ENCODE assay signal across 13 cellular contexts in the genomic region with DNA sequence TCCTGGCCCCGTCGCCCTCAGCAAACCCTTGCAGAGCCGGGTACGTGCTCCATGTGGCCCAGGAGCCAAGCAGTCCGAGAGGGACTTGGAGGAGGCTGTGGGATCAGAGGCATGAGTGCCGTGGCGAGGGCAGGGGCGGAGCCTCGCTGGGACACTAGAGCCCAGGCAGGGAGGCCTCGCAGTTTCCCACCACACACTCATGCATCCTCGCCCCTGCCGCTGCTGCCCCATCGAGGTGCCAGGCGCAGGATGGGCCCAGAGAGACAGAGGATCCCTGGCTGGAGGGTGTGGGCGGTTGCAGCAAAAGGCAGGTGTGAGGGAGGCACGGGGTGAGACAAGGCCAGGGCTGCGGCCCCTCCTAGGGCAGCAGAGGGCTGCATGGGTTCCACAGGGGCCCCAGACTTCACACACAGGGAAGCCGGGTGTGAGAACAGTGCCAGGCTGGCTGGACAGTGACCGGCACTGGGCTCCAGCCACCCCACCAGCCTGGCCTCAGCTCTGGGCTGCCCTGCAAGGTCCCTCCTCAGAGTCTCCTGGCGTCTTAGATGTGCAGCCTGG. TPM values are rescaled to one million over a fixed set of nuclear protein-coding genes. Genes with fewer than 3 reads are reported as not detected.
DNase-seq lines count a peak whose midpoint lies in the region; ATAC-seq, FAIRE-seq and TF ChIP-seq lines count a peak whose summit lies in the region.
"Had no signal": no experiment of that assay in that cellular context is flagged by ENCODE, and none has a peak within 500 bp of the region (broad histone marks: within the 10 kb centered on the region; RNA-seq: fewer than 3 reads in every experiment).

No MANE protein-coding gene starts in this region.

- H3K9me3 Mint-ChIP-seq in activated T-helper 2 cell treated with anti-CD3 and anti-CD28 coated beads, Interferon-gamma antibody, Interleukin-2, Interleukin-4, amounts not matched to agents 10 μg/mL and 5 μg/mL and 100 μg/mL, durations not matched to agents 14 hours and 24 hours and 36 hours = no peaks in the 10 kb centered on the region
- H3K9me3 Mint-ChIP-seq in activated T-helper 17 cell treated with anti-CD3 and anti-CD28 coated beads, Interleukin-2, amount 50 U/mL, for 72 hours = no peaks in the 10 kb centered on the region
- H3K9me3 Mint-ChIP-seq: CD4-positive, alpha-beta T cell had no signal

- WGBS in GM23248 (ENCODE audit: low coverage in 1 of 2, low lambda C conversion rate in 2 of 2, missing lambda C conversion rate in 2 of 2), 2 experiments = 44 to 47% methylated on average over 18 to 20 of the region's 20 CpGs

- peak overlapping the region; percentile 99 for H3K27ac ChIP-seq in GM23248
- H3K27ac ChIP-seq in angular gyrus (ENCODE audit: low read depth, low read length) = peak overlapping the region; percentile 99
- peak overlapping the region; percentile 93 to 97 for H3K27ac ChIP-seq in kidney (ENCODE audit: low read depth in 2 of 2, low read length in 2 of 2)
- H3K27ac ChIP-seq in skin epidermis = peak overlapping the region in 12 of 21 experiments; percentile 32 to 96 (median 82)
- H3K27ac ChIP-seq: VCaP had no signal

- intact Hi-C loops in kidney (cut with DNase I) = no loop called here
- intact Hi-C loops in activated T-helper 2 cell treated with anti-CD3 and anti-CD28 coated beads, Interferon-gamma antibody, Interleukin-2, Interleukin-4, amounts not matched to agents 10 μg/mL and 5 μg/mL and 100 μg/mL, durations not matched to agents 14 hours and 24 hours and 36 hours (cut with micrococcal nuclease) = no loop called here

- in situ Hi-C loops in GM23248 (cut with MboI) = no loop called here

- peaks cover 93% of the 10 kb centered on the region for H3K79me2 ChIP-seq in GM23248 (ENCODE audit: insufficient read depth)

- H3K9me3 ChIP-seq in GM23248 (ENCODE audit: low read depth) = no peaks in the 10 kb centered on the region
- H3K9me3 ChIP-seq in kidney (ENCODE audit: control insufficient read depth in 1 of 2, low read length in 2 of 2) = no peaks in the 10 kb centered on the region
- H3K9me3 ChIP-seq: ovary had no signal

- ATAC-seq in GM19467 (IDR thresholded peaks at IDR 0.05; ENCODE audit: unreplicated experiment) = no peak
- no peak for ATAC-seq in GM18861 (IDR thresholded peaks at IDR 0.05; ENCODE audit: unreplicated experiment)
- no peak for ATAC-seq in activated T-helper 17 cell treated with anti-CD3 and anti-CD28 coated beads, Interleukin-2, amount 50 U/mL, for 72 hours (replicated peaks)

- FAIRE-seq in kidney (lab: Jason Lieb, UNC) = no peak

- no peak for TF ChIP-seq CTCF in kidney (IDR thresholded peaks at IDR 0.05; ENCODE audit: borderline replicate concordance, extremely low read depth, insufficient read depth)

- no peak for DNase-seq in GM23248
- no peak for DNase-seq in kidney
- no peak for DNase-seq in activated T-helper 2 cell treated with anti-CD3 and anti-CD28 coated beads, Interferon-gamma antibody, Interleukin-2, Interleukin-4, amounts not matched to agents 10 μg/mL and 5 μg/mL and 100 μg/mL, durations not matched to agents 14 hours and 24 hours and 36 hours (ENCODE audit: low spot score)
- DNase-seq: CD4-positive, alpha-beta T cell; NCI-H1930 had no signal

- no peaks in the 10 kb centered on the region for H4K20me1 ChIP-seq in GM23248 (ENCODE audit: insufficient read depth)

- H3K4me1 Mint-ChIP-seq in activated T-helper 2 cell treated with anti-CD3 and anti-CD28 coated beads, Interferon-gamma antibody, Interleukin-2, Interleukin-4, amounts not matched to agents 10 μg/mL and 5 μg/mL and 100 μg/mL, durations not matched to agents 14 hours and 24 hours and 36 hours (ENCODE audit: low read depth) = no peaks in the 10 kb centered on the region
- H3K4me1 Mint-ChIP-seq in activated T-helper 17 cell treated with anti-CD3 and anti-CD28 coated beads, Interleukin-2, amount 50 U/mL, for 72 hours = no peaks in the 10 kb centered on the region

- H3K27me3 Mint-ChIP-seq in activated T-helper 2 cell treated with anti-CD3 and anti-CD28 coated beads, Interferon-gamma antibody, Interleukin-2, Interleukin-4, amounts not matched to agents 10 μg/mL and 5 μg/mL and 100 μg/mL, durations not matched to agents 14 hours and 24 hours and 36 hours (ENCODE audit: low read depth) = peaks cover 17% of the 10 kb centered on the region
- H3K27me3 Mint-ChIP-seq in activated T-helper 17 cell treated with anti-CD3 and anti-CD28 coated beads, Interleukin-2, amount 50 U/mL, for 72 hours = no peaks in the 10 kb centered on the region
- H3K27me3 Mint-ChIP-seq: CD4-positive, alpha-beta T cell had no signal

- H3K9ac ChIP-seq in GM23248 (peak overlapping the region; percentile 98), kidney (ENCODE audit: low read length in 2 of 2) (peak overlapping the region in 1 of 2 donors; percentile 84)

- peak overlapping the region; percentile 56 for H3K4me2 ChIP-seq in GM23248 (ENCODE audit: unreplicated experiment)

- no peak overlapping the region for H3K4me3 Mint-ChIP-seq in activated T-helper 2 cell treated with anti-CD3 and anti-CD28 coated beads, Interferon-gamma antibody, Interleukin-2, Interleukin-4, amounts not matched to agents 10 μg/mL and 5 μg/mL and 100 μg/mL, durations not matched to agents 14 hours and 24 hours and 36 hours (ENCODE audit: low read depth)
- H3K4me3 Mint-ChIP-seq in activated T-helper 17 cell treated with anti-CD3 and anti-CD28 coated beads, Interleukin-2, amount 50 U/mL, for 72 hours = no peak overlapping the region
- H3K4me3 Mint-ChIP-seq: CD4-positive, alpha-beta T cell had no signal

- no peaks in the 10 kb centered on the region for H3K9me2 ChIP-seq in GM23248 (ENCODE audit: insufficient read depth)

- no peak overlapping the region for H2AFZ ChIP-seq in GM23248

- H3K27me3 ChIP-seq in GM23248 (replicated peaks; ENCODE audit: insufficient read depth) = no peaks in the 10 kb centered on the region
- H3K27me3 ChIP-seq: ovary had no signal

- peaks cover 68% of the 10 kb centered on the region for H3K4me1 ChIP-seq in GM23248 (ENCODE audit: insufficient read depth)
- peaks cover 53 to 67% of the 10 kb centered on the region in 2 donors for H3K4me1 ChIP-seq in kidney (ENCODE audit: control insufficient read depth in 1 of 2, insufficient read depth in 1 of 2, low read depth in 1 of 2, low read length in 2 of 2)

- no peaks in the 10 kb centered on the region for H3K36me3 Mint-ChIP-seq in activated T-helper 2 cell treated with anti-CD3 and anti-CD28 coated beads, Interferon-gamma antibody, Interleukin-2, Interleukin-4, amounts not matched to agents 10 μg/mL and 5 μg/mL and 100 μg/mL, durations not matched to agents 14 hours and 24 hours and 36 hours (ENCODE audit: low read depth)
- no peaks in the 10 kb centered on the region for H3K36me3 Mint-ChIP-seq in activated T-helper 17 cell treated with anti-CD3 and anti-CD28 coated beads, Interleukin-2, amount 50 U/mL, for 72 hours (ENCODE audit: low read depth)

- H3K36me3 ChIP-seq in GM23248 (ENCODE audit: low read depth) = no peaks in the 10 kb centered on the region; the same call in 1 of the 2 replicates
- H3K36me3 ChIP-seq in kidney (ENCODE audit: control insufficient read depth in 1 of 2, insufficient read depth in 2 of 2, low read length in 2 of 2) = peaks cover 16 to 33% of the 10 kb centered on the region in 2 donors
- H3K36me3 ChIP-seq: ovary had no signal

- H3K4me3 ChIP-seq in GM23248 = no peak overlapping the region
- no peak overlapping the region for H3K4me3 ChIP-seq in kidney (ENCODE audit: low read length in 2 of 2)
- H3K4me3 ChIP-seq in skin epidermis = no peak overlapping the region
- H3K4me3 ChIP-seq: ovary had no signal

- H3K27ac Mint-ChIP-seq in activated T-helper 2 cell treated with anti-CD3 and anti-CD28 coated beads, Interferon-gamma antibody, Interleukin-2, Interleukin-4, amounts not matched to agents 10 μg/mL and 5 μg/mL and 100 μg/mL, durations not matched to agents 14 hours and 24 hours and 36 hours = no peak overlapping the region
- no peak overlapping the region for H3K27ac Mint-ChIP-seq in activated T-helper 17 cell treated with anti-CD3 and anti-CD28 coated beads, Interleukin-2, amount 50 U/mL, for 72 hours
- H3K27ac Mint-ChIP-seq: CD4-positive, alpha-beta T cell had no signal

- peaks cover 39% of the 10 kb centered on the region for H3F3A ChIP-seq in GM23248 (ENCODE audit: insufficient read depth)

RNA-seq across cellular contexts. Expression of a gene that starts 7.7 kb away (rescaled TPM):
- 84.0 and 87.0 TPM in 2 replicates for total RNA-seq in GM23248 (2014; rRNA removed; shearing (Covaris generic))
- polyA plus RNA-seq in GM23248 (2016; fragmentation: Nextera tagmentation; extraction: Ambion mirVana) = 52.9 and 56.1 TPM in 2 replicates
- total RNA-seq in kidney = 123 TPM
- 69.1 TPM for polyA plus RNA-seq in kidney (ENCODE audit: insufficient read depth, low read depth, low replicate concordance)
- total RNA-seq in activated T-helper 2 cell treated with anti-CD3 and anti-CD28 coated beads, Interferon-gamma antibody, Interleukin-2, Interleukin-4, amounts not matched to agents 10 μg/mL and 5 μg/mL and 100 μg/mL, durations not matched to agents 14 hours and 24 hours and 36 hours = 0.44 and 0.59 TPM in 2 replicates
- under 1 TPM in 1 of 2 donors, not detected in 1; 0.58 TPM for total RNA-seq in activated T-helper 17 cell treated with anti-CD3 and anti-CD28 coated beads, Interleukin-2, amount 50 U/mL, for 72 hours

RNA-seq across cellular contexts. Expression of a gene that starts 25.0 kb away (rescaled TPM):
- not detected in 2 replicates for total RNA-seq in GM23248 (2014; rRNA removed; shearing (Covaris generic))
- polyA plus RNA-seq in GM23248 (2016; fragmentation: Nextera tagmentation; extraction: Ambion mirVana) (not detected in 2 replicates), kidney (ENCODE audit: insufficient read depth, low read depth, low replicate concordance) (not detected)
- not detected for total RNA-seq in kidney
- total RNA-seq in activated T-helper 2 cell treated with anti-CD3 and anti-CD28 coated beads, Interferon-gamma antibody, Interleukin-2, Interleukin-4, amounts not matched to agents 10 μg/mL and 5 μg/mL and 100 μg/mL, durations not matched to agents 14 hours and 24 hours and 36 hours = not detected in 2 replicates
- total RNA-seq in activated T-helper 17 cell treated with anti-CD3 and anti-CD28 coated beads, Interleukin-2, amount 50 U/mL, for 72 hours = not detected
- total RNA-seq: CD4-positive, alpha-beta T cell; dermis microvascular lymphatic vessel endothelial cell had no signal
- polyA plus RNA-seq: ovary had no signal

RNA-seq across cellular contexts. Expression of a gene that starts 36.8 kb away (rescaled TPM):
- total RNA-seq in GM23248 (2014; rRNA removed; shearing (Covaris generic)) = not detected in 2 replicates
- polyA plus RNA-seq in GM23248 (2016; fragmentation: Nextera tagmentation; extraction: Ambion mirVana) (not detected in 2 replicates), kidney (ENCODE audit: insufficient read depth, low read depth, low replicate concordance) (not detected)
- not detected for total RNA-seq in kidney
- not detected in 2 replicates for total RNA-seq in activated T-helper 2 cell treated with anti-CD3 and anti-CD28 coated beads, Interferon-gamma antibody, Interleukin-2, Interleukin-4, amounts not matched to agents 10 μg/mL and 5 μg/mL and 100 μg/mL, durations not matched to agents 14 hours and 24 hours and 36 hours
- total RNA-seq in activated T-helper 17 cell treated with anti-CD3 and anti-CD28 coated beads, Interleukin-2, amount 50 U/mL, for 72 hours = not detected
- total RNA-seq: CD4-positive, alpha-beta T cell; dermis microvascular lymphatic vessel endothelial cell had no signal

Comparison
In these comparisons a context has a peak if more than half of its experiments do, and no peak if none do; other contexts are left out.
1. RNA of a gene that starts 7.7 kb away (total RNA-seq): 123 TPM in kidney (single experiment) and 84.0 to 87.0 TPM in GM23248; 0.44 to 0.59 TPM in activated T-helper 2 cell treated with anti-CD3 and anti-CD28 coated beads, Interferon-gamma antibody, Interleukin-2, Interleukin-4, amounts not matched to agents 10 μg/mL and 5 μg/mL and 100 μg/mL, durations not matched to agents 14 hours and 24 hours and 36 hours and 0.58 TPM in activated T-helper 17 cell treated with anti-CD3 and anti-CD28 coated beads, Interleukin-2, amount 50 U/mL, for 72 hours; every median in the first group is over 10 times any median in the second.
2. Peak in every context shown above with its lines, with median percentiles within 50 percentile points of each other: H3K27ac ChIP-seq.